ENCODE assay signal across 1 cellular context in the genomic region with DNA sequence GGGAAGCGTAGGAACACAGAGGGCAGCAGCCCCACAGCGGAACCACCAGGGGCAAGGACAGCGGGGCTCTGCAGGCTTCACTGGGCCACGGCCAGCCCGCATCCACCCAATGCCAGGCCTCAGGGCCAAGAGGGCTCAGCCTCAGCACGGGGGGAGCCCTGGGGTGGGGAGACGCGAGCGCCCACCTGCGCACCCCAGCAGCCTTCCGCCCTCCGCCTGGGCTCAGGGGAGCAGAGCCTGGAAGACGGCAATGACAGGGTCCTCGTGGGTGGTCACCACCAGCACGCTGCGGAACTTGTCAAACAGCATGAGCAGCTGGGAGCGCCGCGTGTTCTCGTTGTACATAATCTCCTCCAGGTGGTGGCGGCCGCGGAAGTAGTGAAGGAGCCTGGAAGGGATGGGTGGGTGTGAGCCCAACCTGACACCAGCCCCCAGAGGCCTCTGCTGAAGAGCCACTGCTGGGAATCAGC.
TF ChIP-seq lines count a peak whose summit lies in the region.

No MANE protein-coding gene starts in this region.

TF ChIP-seq in K562, 482 proteins besides CTCF, POLR2A, EP300 and RAD21:
- TF ChIP-seq, protein P1, sequence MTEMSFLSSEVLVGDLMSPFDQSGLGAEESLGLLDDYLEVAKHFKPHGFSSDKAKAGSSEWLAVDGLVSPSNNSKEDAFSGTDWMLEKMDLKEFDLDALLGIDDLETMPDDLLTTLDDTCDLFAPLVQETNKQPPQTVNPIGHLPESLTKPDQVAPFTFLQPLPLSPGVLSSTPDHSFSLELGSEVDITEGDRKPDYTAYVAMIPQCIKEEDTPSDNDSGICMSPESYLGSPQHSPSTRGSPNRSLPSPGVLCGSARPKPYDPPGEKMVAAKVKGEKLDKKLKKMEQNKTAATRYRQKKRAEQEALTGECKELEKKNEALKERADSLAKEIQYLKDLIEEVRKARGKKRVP (CRISPR knock-in tag; IDR thresholded peaks at IDR 0.05), result no peak
- TF ChIP-seq HMG20B (CRISPR knock-in tag; IDR thresholded peaks at IDR 0.05), result no peak
- TF ChIP-seq, protein P2, sequence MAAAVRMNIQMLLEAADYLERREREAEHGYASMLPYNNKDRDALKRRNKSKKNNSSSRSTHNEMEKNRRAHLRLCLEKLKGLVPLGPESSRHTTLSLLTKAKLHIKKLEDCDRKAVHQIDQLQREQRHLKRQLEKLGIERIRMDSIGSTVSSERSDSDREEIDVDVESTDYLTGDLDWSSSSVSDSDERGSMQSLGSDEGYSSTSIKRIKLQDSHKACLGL (CRISPR knock-in tag; IDR thresholded peaks at IDR 0.05; ENCODE audit: borderline replicate concordance, poor library complexity, severe bottlenecking), result no peak
- TF ChIP-seq ZC3H11A (IDR thresholded peaks at IDR 0.05; ENCODE audit: low read depth, low read length), result no peak
- TF ChIP-seq ZZZ3 (IDR thresholded peaks at IDR 0.05), result no peak
- TF ChIP-seq ZKSCAN1 (IDR thresholded peaks at IDR 0.05; ENCODE audit: low read depth, low read length), result no peak
- TF ChIP-seq SLC30A9 (CRISPR knock-in tag; IDR thresholded peaks at IDR 0.05), result no peak
- TF ChIP-seq GATAD2B (IDR thresholded peaks at IDR 0.05; ENCODE audit: borderline replicate concordance), result no peak
- no peak for TF ChIP-seq KDM4B (IDR thresholded peaks at IDR 0.05; ENCODE audit: borderline replicate concordance in 2 of 2, low read depth in 1 of 2)
- TF ChIP-seq, protein P3, sequence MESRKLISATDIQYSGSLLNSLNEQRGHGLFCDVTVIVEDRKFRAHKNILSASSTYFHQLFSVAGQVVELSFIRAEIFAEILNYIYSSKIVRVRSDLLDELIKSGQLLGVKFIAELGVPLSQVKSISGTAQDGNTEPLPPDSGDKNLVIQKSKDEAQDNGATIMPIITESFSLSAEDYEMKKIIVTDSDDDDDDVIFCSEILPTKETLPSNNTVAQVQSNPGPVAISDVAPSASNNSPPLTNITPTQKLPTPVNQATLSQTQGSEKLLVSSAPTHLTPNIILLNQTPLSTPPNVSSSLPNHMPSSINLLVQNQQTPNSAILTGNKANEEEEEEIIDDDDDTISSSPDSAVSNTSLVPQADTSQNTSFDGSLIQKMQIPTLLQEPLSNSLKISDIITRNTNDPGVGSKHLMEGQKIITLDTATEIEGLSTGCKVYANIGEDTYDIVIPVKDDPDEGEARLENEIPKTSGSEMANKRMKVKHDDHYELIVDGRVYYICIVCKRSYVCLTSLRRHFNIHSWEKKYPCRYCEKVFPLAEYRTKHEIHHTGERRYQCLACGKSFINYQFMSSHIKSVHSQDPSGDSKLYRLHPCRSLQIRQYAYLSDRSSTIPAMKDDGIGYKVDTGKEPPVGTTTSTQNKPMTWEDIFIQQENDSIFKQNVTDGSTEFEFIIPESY (CRISPR knock-in tag; IDR thresholded peaks at IDR 0.05), result peak; percentile 90
- TF ChIP-seq, protein P4, sequence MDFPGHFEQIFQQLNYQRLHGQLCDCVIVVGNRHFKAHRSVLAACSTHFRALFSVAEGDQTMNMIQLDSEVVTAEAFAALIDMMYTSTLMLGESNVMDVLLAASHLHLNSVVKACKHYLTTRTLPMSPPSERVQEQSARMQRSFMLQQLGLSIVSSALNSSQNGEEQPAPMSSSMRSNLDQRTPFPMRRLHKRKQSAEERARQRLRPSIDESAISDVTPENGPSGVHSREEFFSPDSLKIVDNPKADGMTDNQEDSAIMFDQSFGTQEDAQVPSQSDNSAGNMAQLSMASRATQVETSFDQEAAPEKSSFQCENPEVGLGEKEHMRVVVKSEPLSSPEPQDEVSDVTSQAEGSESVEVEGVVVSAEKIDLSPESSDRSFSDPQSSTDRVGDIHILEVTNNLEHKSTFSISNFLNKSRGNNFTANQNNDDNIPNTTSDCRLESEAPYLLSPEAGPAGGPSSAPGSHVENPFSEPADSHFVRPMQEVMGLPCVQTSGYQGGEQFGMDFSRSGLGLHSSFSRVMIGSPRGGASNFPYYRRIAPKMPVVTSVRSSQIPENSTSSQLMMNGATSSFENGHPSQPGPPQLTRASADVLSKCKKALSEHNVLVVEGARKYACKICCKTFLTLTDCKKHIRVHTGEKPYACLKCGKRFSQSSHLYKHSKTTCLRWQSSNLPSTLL (IDR thresholded peaks at IDR 0.05), result no peak
- TF ChIP-seq, protein P5, sequence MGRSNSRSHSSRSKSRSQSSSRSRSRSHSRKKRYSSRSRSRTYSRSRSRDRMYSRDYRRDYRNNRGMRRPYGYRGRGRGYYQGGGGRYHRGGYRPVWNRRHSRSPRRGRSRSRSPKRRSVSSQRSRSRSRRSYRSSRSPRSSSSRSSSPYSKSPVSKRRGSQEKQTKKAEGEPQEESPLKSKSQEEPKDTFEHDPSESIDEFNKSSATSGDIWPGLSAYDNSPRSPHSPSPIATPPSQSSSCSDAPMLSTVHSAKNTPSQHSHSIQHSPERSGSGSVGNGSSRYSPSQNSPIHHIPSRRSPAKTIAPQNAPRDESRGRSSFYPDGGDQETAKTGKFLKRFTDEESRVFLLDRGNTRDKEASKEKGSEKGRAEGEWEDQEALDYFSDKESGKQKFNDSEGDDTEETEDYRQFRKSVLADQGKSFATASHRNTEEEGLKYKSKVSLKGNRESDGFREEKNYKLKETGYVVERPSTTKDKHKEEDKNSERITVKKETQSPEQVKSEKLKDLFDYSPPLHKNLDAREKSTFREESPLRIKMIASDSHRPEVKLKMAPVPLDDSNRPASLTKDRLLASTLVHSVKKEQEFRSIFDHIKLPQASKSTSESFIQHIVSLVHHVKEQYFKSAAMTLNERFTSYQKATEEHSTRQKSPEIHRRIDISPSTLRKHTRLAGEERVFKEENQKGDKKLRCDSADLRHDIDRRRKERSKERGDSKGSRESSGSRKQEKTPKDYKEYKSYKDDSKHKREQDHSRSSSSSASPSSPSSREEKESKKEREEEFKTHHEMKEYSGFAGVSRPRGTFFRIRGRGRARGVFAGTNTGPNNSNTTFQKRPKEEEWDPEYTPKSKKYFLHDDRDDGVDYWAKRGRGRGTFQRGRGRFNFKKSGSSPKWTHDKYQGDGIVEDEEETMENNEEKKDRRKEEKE (IDR thresholded peaks at IDR 0.05; ENCODE audit: borderline replicate concordance in 1 of 2, control insufficient read depth in 1 of 2, low read depth in 2 of 2, low read length in 1 of 2), result no peak
- no peak for TF ChIP-seq CBX8 (IDR thresholded peaks at IDR 0.05; ENCODE audit: borderline replicate concordance, extremely low read depth, low read depth, low read length, poor library complexity, severe bottlenecking)
- no peak for TF ChIP-seq ZNF197 (CRISPR knock-in tag; IDR thresholded peaks at IDR 0.05; ENCODE audit: low read depth)
- no peak for TF ChIP-seq ZNF316 (IDR thresholded peaks at IDR 0.05)
- TF ChIP-seq SUPT5H (IDR thresholded peaks at IDR 0.05), result peak; percentile 33; the same call in 1 of the 2 replicates
- TF ChIP-seq, protein P6, sequence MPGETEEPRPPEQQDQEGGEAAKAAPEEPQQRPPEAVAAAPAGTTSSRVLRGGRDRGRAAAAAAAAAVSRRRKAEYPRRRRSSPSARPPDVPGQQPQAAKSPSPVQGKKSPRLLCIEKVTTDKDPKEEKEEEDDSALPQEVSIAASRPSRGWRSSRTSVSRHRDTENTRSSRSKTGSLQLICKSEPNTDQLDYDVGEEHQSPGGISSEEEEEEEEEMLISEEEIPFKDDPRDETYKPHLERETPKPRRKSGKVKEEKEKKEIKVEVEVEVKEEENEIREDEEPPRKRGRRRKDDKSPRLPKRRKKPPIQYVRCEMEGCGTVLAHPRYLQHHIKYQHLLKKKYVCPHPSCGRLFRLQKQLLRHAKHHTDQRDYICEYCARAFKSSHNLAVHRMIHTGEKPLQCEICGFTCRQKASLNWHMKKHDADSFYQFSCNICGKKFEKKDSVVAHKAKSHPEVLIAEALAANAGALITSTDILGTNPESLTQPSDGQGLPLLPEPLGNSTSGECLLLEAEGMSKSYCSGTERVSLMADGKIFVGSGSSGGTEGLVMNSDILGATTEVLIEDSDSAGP (CRISPR knock-in tag; IDR thresholded peaks at IDR 0.05), result no peak
- TF ChIP-seq, protein P7, sequence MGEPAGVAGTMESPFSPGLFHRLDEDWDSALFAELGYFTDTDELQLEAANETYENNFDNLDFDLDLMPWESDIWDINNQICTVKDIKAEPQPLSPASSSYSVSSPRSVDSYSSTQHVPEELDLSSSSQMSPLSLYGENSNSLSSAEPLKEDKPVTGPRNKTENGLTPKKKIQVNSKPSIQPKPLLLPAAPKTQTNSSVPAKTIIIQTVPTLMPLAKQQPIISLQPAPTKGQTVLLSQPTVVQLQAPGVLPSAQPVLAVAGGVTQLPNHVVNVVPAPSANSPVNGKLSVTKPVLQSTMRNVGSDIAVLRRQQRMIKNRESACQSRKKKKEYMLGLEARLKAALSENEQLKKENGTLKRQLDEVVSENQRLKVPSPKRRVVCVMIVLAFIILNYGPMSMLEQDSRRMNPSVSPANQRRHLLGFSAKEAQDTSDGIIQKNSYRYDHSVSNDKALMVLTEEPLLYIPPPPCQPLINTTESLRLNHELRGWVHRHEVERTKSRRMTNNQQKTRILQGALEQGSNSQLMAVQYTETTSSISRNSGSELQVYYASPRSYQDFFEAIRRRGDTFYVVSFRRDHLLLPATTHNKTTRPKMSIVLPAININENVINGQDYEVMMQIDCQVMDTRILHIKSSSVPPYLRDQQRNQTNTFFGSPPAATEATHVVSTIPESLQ (CRISPR knock-in tag; IDR thresholded peaks at IDR 0.05), result no peak
- no peak for TF ChIP-seq HDGF (IDR thresholded peaks at IDR 0.05)
- TF ChIP-seq CBX5 (IDR thresholded peaks at IDR 0.05; ENCODE audit: borderline replicate concordance, low read depth), result no peak
- TF ChIP-seq KAT7 (CRISPR knock-in tag; IDR thresholded peaks at IDR 0.05; ENCODE audit: borderline replicate concordance), result no peak
- no peak for TF ChIP-seq TCF7L2 (IDR thresholded peaks at IDR 0.05; ENCODE audit: low read depth, low read length)
- no peak for TF ChIP-seq ZNF12 (CRISPR knock-in tag; IDR thresholded peaks at IDR 0.05)
- TF ChIP-seq BRF1 (IDR thresholded peaks at IDR 0.05; ENCODE audit: borderline replicate concordance, extremely low read depth, insufficient read length), result no peak
- peak; percentile 91 for TF ChIP-seq RBM22 (IDR thresholded peaks at IDR 0.05; ENCODE audit: low read depth, low read length, poor library complexity, severe bottlenecking)
- no peak for TF ChIP-seq ZNF79 (CRISPR knock-in tag; IDR thresholded peaks at IDR 0.05; ENCODE audit: low read depth)
- TF ChIP-seq SMARCE1 (IDR thresholded peaks at IDR 0.05), result no peak
- TF ChIP-seq, protein P8, sequence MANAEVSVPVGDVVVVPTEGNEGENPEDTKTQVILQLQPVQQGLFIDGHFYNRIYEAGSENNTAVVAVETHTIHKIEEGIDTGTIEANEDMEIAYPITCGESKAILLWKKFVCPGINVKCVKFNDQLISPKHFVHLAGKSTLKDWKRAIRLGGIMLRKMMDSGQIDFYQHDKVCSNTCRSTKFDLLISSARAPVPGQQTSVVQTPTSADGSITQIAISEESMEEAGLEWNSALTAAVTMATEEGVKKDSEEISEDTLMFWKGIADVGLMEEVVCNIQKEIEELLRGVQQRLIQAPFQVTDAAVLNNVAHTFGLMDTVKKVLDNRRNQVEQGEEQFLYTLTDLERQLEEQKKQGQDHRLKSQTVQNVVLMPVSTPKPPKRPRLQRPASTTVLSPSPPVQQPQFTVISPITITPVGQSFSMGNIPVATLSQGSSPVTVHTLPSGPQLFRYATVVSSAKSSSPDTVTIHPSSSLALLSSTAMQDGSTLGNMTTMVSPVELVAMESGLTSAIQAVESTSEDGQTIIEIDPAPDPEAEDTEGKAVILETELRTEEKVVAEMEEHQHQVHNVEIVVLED (CRISPR knock-in tag; IDR thresholded peaks at IDR 0.05), result no peak
- peak; percentile 70 for TF ChIP-seq POLR2G (IDR thresholded peaks at IDR 0.05; ENCODE audit: low read depth, low read length)
- no peak for TF ChIP-seq TEAD2 (tag; IDR thresholded peaks at IDR 0.05)
- TF ChIP-seq CBX3 (IDR thresholded peaks at IDR 0.05; ENCODE audit: borderline replicate concordance in 1 of 2, low read length in 2 of 2), result no peak
- TF ChIP-seq ZNF274 (IDR thresholded peaks at IDR 0.05; ENCODE audit: borderline replicate concordance, low read depth, low read length), result no peak
- no peak for TF ChIP-seq KLF1 (tag; IDR thresholded peaks at IDR 0.05)
- no peak for TF ChIP-seq RFX7 (CRISPR knock-in tag; IDR thresholded peaks at IDR 0.05)
- TF ChIP-seq, protein P9, sequence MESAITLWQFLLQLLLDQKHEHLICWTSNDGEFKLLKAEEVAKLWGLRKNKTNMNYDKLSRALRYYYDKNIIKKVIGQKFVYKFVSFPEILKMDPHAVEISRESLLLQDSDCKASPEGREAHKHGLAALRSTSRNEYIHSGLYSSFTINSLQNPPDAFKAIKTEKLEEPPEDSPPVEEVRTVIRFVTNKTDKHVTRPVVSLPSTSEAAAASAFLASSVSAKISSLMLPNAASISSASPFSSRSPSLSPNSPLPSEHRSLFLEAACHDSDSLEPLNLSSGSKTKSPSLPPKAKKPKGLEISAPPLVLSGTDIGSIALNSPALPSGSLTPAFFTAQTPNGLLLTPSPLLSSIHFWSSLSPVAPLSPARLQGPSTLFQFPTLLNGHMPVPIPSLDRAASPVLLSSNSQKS (CRISPR knock-in tag; IDR thresholded peaks at IDR 0.05), result no peak
- peak; percentile 58 for TF ChIP-seq RBFOX2 (IDR thresholded peaks at IDR 0.05; ENCODE audit: low read depth, low read length)
- TF ChIP-seq DACH1 (IDR thresholded peaks at IDR 0.05; ENCODE audit: partially characterized antibody), result no peak
- no peak for TF ChIP-seq TGIF2 (CRISPR knock-in tag; IDR thresholded peaks at IDR 0.05)
- TF ChIP-seq, protein P10, sequence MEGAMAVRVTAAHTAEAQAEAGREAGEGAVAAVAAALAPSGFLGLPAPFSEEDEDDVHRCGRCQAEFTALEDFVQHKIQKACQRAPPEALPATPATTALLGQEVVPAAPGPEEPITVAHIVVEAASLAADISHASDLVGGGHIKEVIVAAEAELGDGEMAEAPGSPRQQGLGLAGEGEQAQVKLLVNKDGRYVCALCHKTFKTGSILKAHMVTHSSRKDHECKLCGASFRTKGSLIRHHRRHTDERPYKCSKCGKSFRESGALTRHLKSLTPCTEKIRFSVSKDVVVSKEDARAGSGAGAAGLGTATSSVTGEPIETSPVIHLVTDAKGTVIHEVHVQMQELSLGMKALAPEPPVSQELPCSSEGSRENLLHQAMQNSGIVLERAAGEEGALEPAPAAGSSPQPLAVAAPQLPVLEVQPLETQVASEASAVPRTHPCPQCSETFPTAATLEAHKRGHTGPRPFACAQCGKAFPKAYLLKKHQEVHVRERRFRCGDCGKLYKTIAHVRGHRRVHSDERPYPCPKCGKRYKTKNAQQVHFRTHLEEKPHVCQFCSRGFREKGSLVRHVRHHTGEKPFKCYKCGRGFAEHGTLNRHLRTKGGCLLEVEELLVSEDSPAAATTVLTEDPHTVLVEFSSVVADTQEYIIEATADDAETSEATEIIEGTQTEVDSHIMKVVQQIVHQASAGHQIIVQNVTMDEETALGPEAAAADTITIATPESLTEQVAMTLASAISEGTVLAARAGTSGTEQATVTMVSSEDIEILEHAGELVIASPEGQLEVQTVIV (CRISPR knock-in tag; IDR thresholded peaks at IDR 0.05; ENCODE audit: borderline replicate concordance), result no peak
- TF ChIP-seq SMARCA5 (IDR thresholded peaks at IDR 0.05), result no peak
- TF ChIP-seq, protein P11, sequence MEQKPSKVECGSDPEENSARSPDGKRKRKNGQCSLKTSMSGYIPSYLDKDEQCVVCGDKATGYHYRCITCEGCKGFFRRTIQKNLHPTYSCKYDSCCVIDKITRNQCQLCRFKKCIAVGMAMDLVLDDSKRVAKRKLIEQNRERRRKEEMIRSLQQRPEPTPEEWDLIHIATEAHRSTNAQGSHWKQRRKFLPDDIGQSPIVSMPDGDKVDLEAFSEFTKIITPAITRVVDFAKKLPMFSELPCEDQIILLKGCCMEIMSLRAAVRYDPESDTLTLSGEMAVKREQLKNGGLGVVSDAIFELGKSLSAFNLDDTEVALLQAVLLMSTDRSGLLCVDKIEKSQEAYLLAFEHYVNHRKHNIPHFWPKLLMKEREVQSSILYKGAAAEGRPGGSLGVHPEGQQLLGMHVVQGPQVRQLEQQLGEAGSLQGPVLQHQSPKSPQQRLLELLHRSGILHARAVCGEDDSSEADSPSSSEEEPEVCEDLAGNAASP (IDR thresholded peaks at IDR 0.05), result no peak
